In the genomic region with DNA sequence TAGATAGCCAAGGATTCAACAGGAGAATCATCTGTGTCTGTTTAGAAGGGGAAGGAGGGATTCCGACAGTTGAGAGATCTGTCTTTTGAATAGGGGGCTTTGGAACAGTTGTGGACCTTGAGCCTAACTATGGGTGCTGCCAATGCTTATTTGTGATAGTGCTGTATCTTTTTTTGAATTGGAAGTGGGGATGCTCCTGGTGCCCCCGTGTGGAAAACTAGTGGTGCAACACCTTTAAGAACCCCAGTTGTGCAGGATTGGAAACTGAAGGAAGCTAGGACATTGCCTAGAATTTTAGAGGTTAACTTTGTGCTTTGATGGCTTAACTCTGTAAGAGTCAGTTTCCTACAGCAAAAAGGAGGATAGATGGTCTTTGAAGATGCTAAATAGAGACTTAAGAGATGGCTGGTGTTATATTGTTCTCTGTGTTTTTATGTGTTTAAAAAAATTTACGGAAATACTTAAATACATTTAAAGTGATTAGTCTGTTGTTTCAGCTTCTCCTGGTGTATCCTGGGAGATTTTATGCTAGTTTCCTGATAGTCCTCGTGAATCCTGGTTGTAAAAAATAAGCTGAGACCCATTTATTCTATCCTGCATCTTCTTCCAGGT, we compare ENCODE assay signal across 8 cellular contexts.
DNase-seq lines count a peak whose midpoint lies in the region; ATAC-seq and TF ChIP-seq lines count a peak whose summit lies in the region.

No MANE protein-coding gene starts in this region.

- peaks cover 0 to 31% (median 7%) of the 10 kb centered on the region in 3 donors for H3K36me3 Mint-ChIP-seq in naive thymus-derived CD8-positive, alpha-beta T cell

- H3K9me3 Mint-ChIP-seq in naive thymus-derived CD8-positive, alpha-beta T cell, result no peaks in the 10 kb centered on the region

- no peak for TF ChIP-seq POLR2A in erythroblast (IDR thresholded peaks at IDR 0.05; ENCODE audit: low read length)

- no peak overlapping the region for H3K27ac ChIP-seq in upper lobe of right lung

- no peak overlapping the region for H3K4me3 ChIP-seq in upper lobe of right lung

- H3K27me3 ChIP-seq in upper lobe of right lung, result no peaks in the 10 kb centered on the region

- H3K27ac Mint-ChIP-seq in naive thymus-derived CD8-positive, alpha-beta T cell, result peak overlapping the region in 2 of 10 donors; percentile 16 to 17

- peak; percentile 49 for ATAC-seq in Right ventricle myocardium inferior
- ATAC-seq in naive thymus-derived CD8-positive, alpha-beta T cell, result peak; percentile 42 to 54
- peak; percentile 90 for ATAC-seq in upper lobe of right lung

- POLR2A ChIA-PET in naive thymus-derived CD8-positive, alpha-beta T cell (lab: Charles Lee), result interaction anchor here (1.2 kb wide), 1 partner anchor 153 kb away, joined by 4 read pairs; no protein-coding TSS in a partner anchor

- DNase-seq in Right ventricle myocardium inferior (ENCODE audit: missing footprints) (no peak), cardiac septum (ENCODE audit: low spot score) (no peak), NCI-H1930 (lab: John Stamatoyannopoulos, UW) (peak; percentile 6 to 11), erythroblast (lab: John Stamatoyannopoulos, UW) (peak; percentile 67 to 80), upper lobe of right lung (no peak), NCI-H187 (lab: John Stamatoyannopoulos, UW) (no peak)
- DNase-seq in activated CD4-positive, alpha-beta T cell treated with anti-CD3 and anti-CD28 coated beads for 4 hours, result peak; percentile 28 to 40
- DNase-seq in naive thymus-derived CD8-positive, alpha-beta T cell, result peak in 7 of 10 donors; percentile 6 to 46 (median 27)

- no peaks in the 10 kb centered on the region for H3K9me3 ChIP-seq in upper lobe of right lung

- no peaks in the 10 kb centered on the region for H3K27me3 Mint-ChIP-seq in naive thymus-derived CD8-positive, alpha-beta T cell

- H3K4me3 Mint-ChIP-seq in naive thymus-derived CD8-positive, alpha-beta T cell, result no peak overlapping the region

- H3K36me3 ChIP-seq in upper lobe of right lung, result peaks cover 51% of the 10 kb centered on the region

- peak; percentile 77 for TF ChIP-seq CTCF in upper lobe of right lung (IDR thresholded peaks at IDR 0.05)

- H3K4me1 Mint-ChIP-seq in naive thymus-derived CD8-positive, alpha-beta T cell, result peaks cover 2 to 48% (median 12%) of the 10 kb centered on the region in 4 donors

- intact Hi-C loops in Right ventricle myocardium inferior (cut with DNase I), result loop anchor here (5.0 kb wide), 2 partner anchors 124 to 194 kb away; no protein-coding TSS in a partner anchor
- intact Hi-C loops in cardiac septum (cut with DNase I), result loop anchor here (2.0 to 10.0 kb wide), 2 partner anchors 136 to 194 kb away; no protein-coding TSS in a partner anchor
- intact Hi-C loops in upper lobe of right lung (cut with DNase I), result no loop called here

- peaks cover 18% of the 10 kb centered on the region for H3K4me1 ChIP-seq in upper lobe of right lung

Comparison
In these comparisons a context has a peak if more than half of its experiments do, and no peak if none do; other contexts are left out.
1. DNase-seq: peak in NCI-H1930 (2 of 2), activated CD4-positive, alpha-beta T cell treated with anti-CD3 and anti-CD28 coated beads for 4 hours (2 of 2), erythroblast (2 of 2) and naive thymus-derived CD8-positive, alpha-beta T cell (7 of 10); none in Right ventricle myocardium inferior (single experiment), cardiac septum (single experiment), upper lobe of right lung (single experiment) and NCI-H187 (0 of 2).
2. Peak in every context shown above with its lines, with median percentiles within 50 percentile points of each other: ATAC-seq.